In the genomic region with DNA sequence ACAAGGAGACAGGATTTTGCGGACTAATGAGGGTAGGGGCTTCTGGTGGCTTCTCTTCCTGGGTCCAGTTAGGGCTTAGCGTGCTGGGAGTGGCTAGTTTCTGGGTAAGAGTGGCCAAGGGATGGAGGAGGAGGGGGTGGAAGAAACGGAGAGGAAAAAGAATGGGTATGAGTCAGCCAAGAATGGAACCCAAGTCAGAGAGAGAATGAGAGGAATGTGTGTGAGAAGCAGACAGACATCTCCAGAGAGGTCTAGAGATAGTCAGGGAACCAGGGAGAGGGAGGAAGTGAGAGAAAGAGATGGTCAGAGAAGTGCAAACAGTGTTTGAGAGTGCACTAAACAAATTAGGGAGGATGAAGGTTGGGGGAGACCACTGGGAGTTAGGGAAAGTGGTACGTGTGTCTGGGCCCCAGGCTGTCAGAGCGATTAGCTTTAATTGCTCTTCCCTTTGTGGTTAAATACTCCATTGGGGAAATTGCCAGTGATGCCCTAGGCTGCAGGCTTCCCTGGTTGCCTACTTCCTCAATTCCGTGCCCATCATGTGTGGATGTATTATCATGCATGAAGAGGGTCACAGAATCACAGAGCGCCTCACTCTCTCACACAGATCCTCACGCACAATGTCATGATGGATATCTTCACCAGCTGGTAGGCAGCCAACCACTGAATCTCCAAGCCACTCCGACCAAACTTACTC, we compare ENCODE assay signal across 8 cellular contexts. TPM values are rescaled to one million over a fixed set of nuclear protein-coding genes. Genes with fewer than 3 reads are reported as not detected.
A peak's percentile ranks its signal among the peaks of the same experiment; 100 is the strongest.
DNase-seq lines count a peak whose midpoint lies in the region; ATAC-seq and TF ChIP-seq lines count a peak whose summit lies in the region.

No MANE protein-coding gene starts in this region.

- peak overlapping the region; percentile 60 for H2BK5ac ChIP-seq in mesenchymal stem cell (ENCODE audit: low read depth, low read length, poor library complexity, severe bottlenecking)

- H4K91ac ChIP-seq in mesenchymal stem cell (ENCODE audit: low read length) = peak overlapping the region; percentile 55

- no peaks in the 10 kb centered on the region for H3K27me3 Mint-ChIP-seq in activated CD4-positive, alpha-beta T cell treated with anti-CD3 and anti-CD28 coated beads, Interleukin-2, amount 10 ng/mL, durations not matched to agents 7 days and 5 days
- no peaks in the 10 kb centered on the region for H3K27me3 Mint-ChIP-seq in chondrocyte (ENCODE audit: low read depth)

- TF ChIP-seq CTCF in chondrocyte (IDR thresholded peaks at IDR 0.05) = no peak

- peak overlapping the region; percentile 83 for H3K4me2 ChIP-seq in mesenchymal stem cell (ENCODE audit: low read length, poor library complexity, severe bottlenecking)

- peak overlapping the region; percentile 94 for H3K27ac ChIP-seq in mesenchymal stem cell (ENCODE audit: low read length, poor library complexity, severe bottlenecking)

- H2BK120ac ChIP-seq in mesenchymal stem cell (ENCODE audit: low read depth, low read length) = no peak overlapping the region

- POLR2A ChIA-PET in activated CD4-positive, alpha-beta T cell treated with anti-CD3 and anti-CD28 coated beads, Interleukin-2, amount 10 ng/mL, durations not matched to agents 7 days and 5 days (lab: Charles Lee) = no interaction called here

- CTCF ChIA-PET in activated CD4-positive, alpha-beta T cell treated with anti-CD3 and anti-CD28 coated beads, Interleukin-2, amount 10 ng/mL, durations not matched to agents 7 days and 5 days (lab: Charles Lee) = interaction anchor here (0.9 to 1.8 kb wide), 5 partner anchors 12 to 85 kb away, joined by 3 to 6 read pairs (median 4); a partner anchor contains a TSS

- no peak overlapping the region for H2AFZ ChIP-seq in mesenchymal stem cell (ENCODE audit: low read depth, low read length)

- H3K9ac ChIP-seq in NT2/D1 (ENCODE audit: insufficient read length, low read depth) (peak overlapping the region; percentile 99), mesenchymal stem cell (ENCODE audit: low read length) (peak overlapping the region; percentile 95)

- H3K9me3 Mint-ChIP-seq in activated CD4-positive, alpha-beta T cell treated with anti-CD3 and anti-CD28 coated beads, Interleukin-2, amount 10 ng/mL, durations not matched to agents 7 days and 5 days = no peaks in the 10 kb centered on the region
- H3K9me3 Mint-ChIP-seq in chondrocyte (ENCODE audit: low read depth) = no peaks in the 10 kb centered on the region

- 42% methylated on average over 9 of the region's 9 CpGs for WGBS in mesenchymal stem cell

- peaks cover 38% of the 10 kb centered on the region for H3K4me1 Mint-ChIP-seq in activated CD4-positive, alpha-beta T cell treated with anti-CD3 and anti-CD28 coated beads, Interleukin-2, amount 10 ng/mL, durations not matched to agents 7 days and 5 days
- H3K4me1 Mint-ChIP-seq in chondrocyte (ENCODE audit: low read depth) = peaks cover 64% of the 10 kb centered on the region

- no peak for DNase-seq in activated CD4-positive, alpha-beta T cell treated with anti-CD3 and anti-CD28 coated beads, Interleukin-2, amount 10 ng/mL, durations not matched to agents 7 days and 5 days
- no peak for DNase-seq in activated CD4-positive, alpha-beta T cell treated with anti-CD3 and anti-CD28 coated beads, Interleukin-2, amount 50 U/mL, for 48 hours
- DNase-seq in NT2/D1 (ENCODE audit: low read depth, low spot score) (peak; percentile 77), chondrocyte (ENCODE audit: low spot score) (no peak), mesenchymal stem cell (peak; percentile 90), mucosa of gallbladder (ENCODE audit: low spot score) (no peak)
- no peak for DNase-seq in activated CD4-positive, alpha-beta T cell treated with anti-CD3 and anti-CD28 coated beads, Interleukin-2, amount 50 U/mL, for 4 hours

- no peak overlapping the region for H2BK15ac ChIP-seq in mesenchymal stem cell (ENCODE audit: low read depth, poor library complexity, severe bottlenecking)

- no peak overlapping the region for H2BK12ac ChIP-seq in mesenchymal stem cell (ENCODE audit: low read length in 2 of 2)

- H3K4ac ChIP-seq in mesenchymal stem cell (ENCODE audit: low read depth in 1 of 2, low read length in 2 of 2) = peak overlapping the region; percentile 19 to 99

- peaks cover 3% of the 10 kb centered on the region for H3K36me3 Mint-ChIP-seq in activated CD4-positive, alpha-beta T cell treated with anti-CD3 and anti-CD28 coated beads, Interleukin-2, amount 10 ng/mL, durations not matched to agents 7 days and 5 days (ENCODE audit: low read depth)
- H3K36me3 Mint-ChIP-seq in chondrocyte (ENCODE audit: low read depth) = peaks cover 21% of the 10 kb centered on the region

- H3K27ac Mint-ChIP-seq in activated CD4-positive, alpha-beta T cell treated with anti-CD3 and anti-CD28 coated beads, Interleukin-2, amount 10 ng/mL, durations not matched to agents 7 days and 5 days = peak overlapping the region; percentile 79
- peak overlapping the region; percentile 99 for H3K27ac Mint-ChIP-seq in chondrocyte (ENCODE audit: unreplicated experiment)

- H3K18ac ChIP-seq in mesenchymal stem cell (ENCODE audit: low read depth in 1 of 2, low read length in 2 of 2) = peak overlapping the region; percentile 94 to 99

- H3K4me3 ChIP-seq in NT2/D1 (ENCODE audit: insufficient read length, low read depth) (peak overlapping the region; percentile 98), mesenchymal stem cell (ENCODE audit: insufficient read depth in 1 of 2, low read depth in 1 of 2, low read length in 2 of 2) (peak overlapping the region in 1 of 2 experiments; percentile 88)

- H3K27me3 ChIP-seq in NT2/D1 (ENCODE audit: insufficient read depth, insufficient read length) (no peaks in the 10 kb centered on the region), mesenchymal stem cell (ENCODE audit: control insufficient read depth in 1 of 2, insufficient read depth in 1 of 2, low read length in 2 of 2) (no peaks in the 10 kb centered on the region)

- no peak for ATAC-seq in HG02840 (IDR thresholded peaks at IDR 0.05; ENCODE audit: low FRiP score, unreplicated experiment)

- peaks cover 44% of the 10 kb centered on the region for H3K4me1 ChIP-seq in NT2/D1 (ENCODE audit: insufficient read depth, insufficient read length)
- peaks cover 36% of the 10 kb centered on the region for H3K4me1 ChIP-seq in mesenchymal stem cell (ENCODE audit: control insufficient read depth, insufficient read depth, low read depth, low read length)

- peak overlapping the region; percentile 86 for H3K4me3 Mint-ChIP-seq in activated CD4-positive, alpha-beta T cell treated with anti-CD3 and anti-CD28 coated beads, Interleukin-2, amount 10 ng/mL, durations not matched to agents 7 days and 5 days
- peak overlapping the region; percentile 89 for H3K4me3 Mint-ChIP-seq in chondrocyte (ENCODE audit: unreplicated experiment)

- peaks cover 9% of the 10 kb centered on the region for H3K79me1 ChIP-seq in mesenchymal stem cell (replicated peaks; ENCODE audit: low read length, poor library complexity, severe bottlenecking)

- H3K23ac ChIP-seq in mesenchymal stem cell (ENCODE audit: low read length in 2 of 2) = peak overlapping the region in 1 of 2 experiments; percentile 46

- no peak overlapping the region for H4K8ac ChIP-seq in mesenchymal stem cell (ENCODE audit: low read length)

- H3K9me3 ChIP-seq in NT2/D1 (ENCODE audit: insufficient read depth, low read length) = no peaks in the 10 kb centered on the region
- no peaks in the 10 kb centered on the region for H3K9me3 ChIP-seq in mesenchymal stem cell (ENCODE audit: control insufficient read depth, low read length)

- peak overlapping the region in 1 of 2 experiments; percentile 23 for H3K14ac ChIP-seq in mesenchymal stem cell (ENCODE audit: low read length in 2 of 2)

- H2AK5ac ChIP-seq in mesenchymal stem cell (ENCODE audit: low read length, severe bottlenecking) = peak overlapping the region; percentile 66

- H3K36me3 ChIP-seq in NT2/D1 (ENCODE audit: insufficient read depth, insufficient read length, low read length) (peaks cover 58% of the 10 kb centered on the region), mesenchymal stem cell (ENCODE audit: control insufficient read depth in 1 of 2, insufficient read depth in 2 of 2, low read depth in 1 of 2, low read length in 2 of 2) (peaks cover 36 to 49% of the 10 kb centered on the region in 2 experiments)

RNA-seq across cellular contexts. Expression of a gene that starts 1.4 kb away (rescaled TPM):
- 10 to 100 TPM; 29.3 to 32.5 TPM for total RNA-seq in activated CD4-positive, alpha-beta T cell treated with anti-CD3 and anti-CD28 coated beads, Interleukin-2, amount 10 ng/mL, durations not matched to agents 7 days and 5 days
- total RNA-seq in chondrocyte (166 to 335 TPM (median 325 TPM) in 3 replicates), mucosa of gallbladder (138 TPM)
- polyA plus RNA-seq in mesenchymal stem cell (2013, experiment 1 of 2) = 323 TPM
- polyA plus RNA-seq in mesenchymal stem cell (2013, experiment 2 of 2) = 331 TPM

RNA-seq across cellular contexts. Expression of a gene that starts 16.2 kb away (rescaled TPM):
- total RNA-seq in activated CD4-positive, alpha-beta T cell treated with anti-CD3 and anti-CD28 coated beads, Interleukin-2, amount 10 ng/mL, durations not matched to agents 7 days and 5 days = not detected
- 0.23 to 0.25 TPM in 2 of 3 replicates, not detected in the other for total RNA-seq in chondrocyte
- not detected for polyA plus RNA-seq in mesenchymal stem cell (2013, experiment 1 of 2)
- not detected for polyA plus RNA-seq in mesenchymal stem cell (2013, experiment 2 of 2)
- 0.37 TPM for total RNA-seq in mucosa of gallbladder

RNA-seq across cellular contexts. Expression of a gene that starts 55.2 kb away (rescaled TPM):
- not detected for total RNA-seq in activated CD4-positive, alpha-beta T cell treated with anti-CD3 and anti-CD28 coated beads, Interleukin-2, amount 10 ng/mL, durations not matched to agents 7 days and 5 days
- total RNA-seq in chondrocyte (not detected in 3 replicates), mucosa of gallbladder (0.43 TPM)
- polyA plus RNA-seq in mesenchymal stem cell (2013, experiment 1 of 2) = not detected
- polyA plus RNA-seq in mesenchymal stem cell (2013, experiment 2 of 2) = not detected

RNA-seq across cellular contexts. Expression of a gene that starts 55.8 kb away (rescaled TPM):
- total RNA-seq in activated CD4-positive, alpha-beta T cell treated with anti-CD3 and anti-CD28 coated beads, Interleukin-2, amount 10 ng/mL, durations not matched to agents 7 days and 5 days = 100 to 1,000 TPM; 112 to 117 TPM
- total RNA-seq in chondrocyte (88.4 to 130 TPM (median 93.7 TPM) in 3 replicates), mucosa of gallbladder (147 TPM)
- polyA plus RNA-seq in mesenchymal stem cell (2013, experiment 1 of 2) = 57.0 TPM
- polyA plus RNA-seq in mesenchymal stem cell (2013, experiment 2 of 2) = 58.2 TPM

Comparison
In these comparisons a context has a peak if more than half of its experiments do, and no peak if none do; other contexts are left out.
1. DNase-seq: peak in NT2/D1 (single experiment) and mesenchymal stem cell (single experiment); none in activated CD4-positive, alpha-beta T cell treated with anti-CD3 and anti-CD28 coated beads, Interleukin-2, amount 10 ng/mL, durations not matched to agents 7 days and 5 days (single experiment), activated CD4-positive, alpha-beta T cell treated with anti-CD3 and anti-CD28 coated beads, Interleukin-2, amount 50 U/mL, for 48 hours (0 of 2), chondrocyte (single experiment), mucosa of gallbladder (single experiment) and activated CD4-positive, alpha-beta T cell treated with anti-CD3 and anti-CD28 coated beads, Interleukin-2, amount 50 U/mL, for 4 hours (0 of 2).